In the genomic region with DNA sequence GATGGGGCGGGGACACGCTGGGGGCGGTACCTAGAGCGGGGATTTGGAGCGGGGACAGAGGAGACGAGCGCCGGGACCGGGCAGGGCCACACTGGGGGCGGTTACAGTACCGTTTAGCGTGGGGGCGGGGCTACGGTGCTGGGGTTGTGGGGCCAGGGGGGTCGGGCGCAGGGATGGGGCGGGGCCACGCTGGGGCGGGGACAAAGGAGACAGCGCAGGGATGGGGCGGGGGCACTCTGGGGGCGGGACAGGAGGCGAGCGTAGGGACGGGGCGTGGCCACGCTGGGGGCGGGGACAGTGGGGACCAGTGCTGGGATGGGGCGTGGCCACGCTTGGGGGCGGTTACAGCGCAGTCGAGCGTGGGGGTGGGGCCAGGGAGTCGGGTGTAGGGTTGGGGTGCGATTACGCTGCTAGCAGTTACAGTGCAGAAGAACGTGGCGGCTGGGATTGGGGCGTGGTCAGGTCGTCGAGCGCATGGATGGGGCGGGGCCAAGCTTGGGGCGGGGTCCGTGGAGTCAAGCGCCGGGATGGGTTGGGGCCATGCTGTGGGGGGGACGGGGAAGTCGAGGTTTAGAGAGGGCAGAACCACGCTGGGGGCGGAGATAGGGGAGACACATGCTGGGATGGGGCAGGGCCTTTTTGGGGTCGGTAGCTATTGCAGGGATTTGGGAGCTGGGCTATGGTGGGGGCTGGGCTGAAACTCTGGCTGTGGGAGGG, we compare ENCODE assay signal across 8 cellular contexts. TPM values are rescaled to one million over a fixed set of nuclear protein-coding genes. Genes with fewer than 3 reads are reported as not detected.
A peak's percentile ranks its signal among the peaks of the same experiment; 100 is the strongest.
DNase-seq lines count a peak whose midpoint lies in the region; ATAC-seq, FAIRE-seq and TF ChIP-seq lines count a peak whose summit lies in the region.

No MANE protein-coding gene starts in this region.

- H3K9me3 ChIP-seq in K562 (replicated peaks; ENCODE audit: control insufficient read depth, insufficient read depth, low read depth, low read length) (no peaks in the 10 kb centered on the region), iPS DF 6.9 (ENCODE audit: control insufficient read depth, insufficient read depth, low read length) (no peaks in the 10 kb centered on the region)

- H3K36me3 ChIP-seq in K562 (ENCODE audit: control insufficient read depth, insufficient read depth, low read length): peaks cover 30% of the 10 kb centered on the region; the same call in 2 of the 3 replicates
- H3K36me3 ChIP-seq in iPS DF 6.9 (ENCODE audit: control insufficient read depth, insufficient read depth, low read length): peaks cover 7% of the 10 kb centered on the region

- no peaks in the 10 kb centered on the region for H4K20me1 ChIP-seq in K562 (replicated peaks; ENCODE audit: control insufficient read depth, insufficient read depth, low read length)

- TF ChIP-seq EP300 in K562 (IDR thresholded peaks at IDR 0.05; ENCODE audit: low read length): no peak

- POLR2A ChIA-PET in K562 (lab: Yijun Ruan, JAX): interaction anchor here (0.6 to 2.0 kb wide), 9 partner anchors 11 to 517 kb away, joined by 3 to 29 read pairs (median 4); partner anchors contain the start of genes CLPP, GTF2F1, KHSRP and TNFSF9

- TF ChIP-seq RAD21 in K562 (CRISPR knock-in tag; conservative IDR thresholded peaks at IDR 0.05 in 1 of 2, IDR thresholded peaks at IDR 0.05 in 1 of 2): no peak

- CTCF ChIA-PET in K562 (lab: Yijun Ruan, JAX; ENCODE audit: low intra/inter-chr PET ratio): no interaction called here

- no peak; the same call in 1 of the 2 replicates for TF ChIP-seq POLR2A in K562 (conservative IDR thresholded peaks at IDR 0.05)

- intact Hi-C loops in K562 (cut with micrococcal nuclease): no loop called here
- intact Hi-C loops in sciatic nerve (cut with DNase I): no loop called here

- H3K79me2 ChIP-seq in K562 (ENCODE audit: control insufficient read depth, insufficient read depth, low read length): peaks cover 7% of the 10 kb centered on the region; the same call in 2 of the 3 replicates

- H3K4me2 ChIP-seq in K562 (ENCODE audit: insufficient read depth, low read length): peak overlapping the region; percentile 94

- no peaks in the 10 kb centered on the region for H3K9me1 ChIP-seq in K562 (ENCODE audit: control insufficient read depth, insufficient read depth, low read length)

- peak overlapping the region; percentile 97 for H2AFZ ChIP-seq in K562 (ENCODE audit: low read depth, low read length)

- 2% methylated on average over 26 of the region's 53 CpGs for WGBS in K562 (ENCODE audit: insufficient coverage, low coverage, missing lambda C conversion rate)
- WGBS in iPS DF 6.9 (ENCODE audit: insufficient coverage, insufficient read length): no CpG with 5 or more reads among the region's 53 CpGs

- no TSS peak for BruUV-seq in K562 (replicated peaks; lab: Mats Ljungman, UMichigan)

- H3K4me1 ChIP-seq in K562 (replicated peaks in 1 of 2; ENCODE audit: control insufficient read depth in 2 of 2, insufficient read depth in 2 of 2, low read length in 2 of 2) (peaks cover 8 to 62% of the 10 kb centered on the region in 2 experiments), iPS DF 6.9 (ENCODE audit: control insufficient read depth, insufficient read depth, low read length) (peaks cover 2% of the 10 kb centered on the region)

- peak overlapping the region; percentile 78 to 94 for H3K9ac ChIP-seq in K562 (ENCODE audit: insufficient read depth in 1 of 2, low read depth in 2 of 2, low read length in 2 of 2)

- H3K27ac ChIP-seq in K562 (ENCODE audit: extremely low read depth, low read depth, low read length) (peak overlapping the region; percentile 97), iPS DF 6.9 (ENCODE audit: low read length) (no peak overlapping the region)

- FAIRE-seq in GM18507 (lab: Jason Lieb, UNC) (no peak), TTC549 (lab: Jason Lieb, UNC) (peak; percentile 66), K562 (lab: Jason Lieb, UNC) (peak; percentile 98)

- H3K4me3 ChIP-seq in K562 (peak overlapping the region; percentile 99), iPS DF 6.9 (ENCODE audit: low read length) (peak overlapping the region; percentile 97; the same call in 1 of the 2 replicates)

- DNase-seq in GM18507 (ENCODE audit: extremely low spot score, insufficient read length, low read depth) (peak; percentile 84), NCI-H2107 treated with DMSO at 0.1 percent for 48 hours (lab: John Stamatoyannopoulos, UW; ENCODE audit: unreplicated experiment) (peak; percentile 87), K562 (ENCODE audit: extremely low read depth in 1 of 4, low spot score in 3 of 4) (peak; percentile 94 to 99 (median 95)), iPS DF 6.9 (ENCODE audit: low read depth, low spot score) (peak; percentile 92), sciatic nerve (ENCODE audit: low spot score) (peak; percentile 100)

- in situ Hi-C loops in K562 (cut with MboI): no loop called here

- no peak for TF ChIP-seq CTCF in K562 (IDR thresholded peaks at IDR 0.05 in 2 of 3, conservative IDR thresholded peaks at IDR 0.05 in 1 of 3; ENCODE audit: insufficient read depth in 2 of 3, low read depth in 1 of 3, low read length in 3 of 3)

- ATAC-seq in HG03095 (IDR thresholded peaks at IDR 0.05; ENCODE audit: unreplicated experiment) (peak; percentile 52), K562 (peak; percentile 82), sciatic nerve (peak; percentile 93), GM18870 (IDR thresholded peaks at IDR 0.05; ENCODE audit: unreplicated experiment) (no peak)

- no peaks in the 10 kb centered on the region for H3K27me3 ChIP-seq in K562 (ENCODE audit: control insufficient read depth in 2 of 2, insufficient read depth in 2 of 2, low read length in 2 of 2)
- no peaks in the 10 kb centered on the region for H3K27me3 ChIP-seq in iPS DF 6.9 (ENCODE audit: control insufficient read depth, insufficient read depth, low read length)

RNA-seq across cellular contexts. Expression of gene ALKBH7, which starts 0.7 kb away (rescaled TPM):
- total RNA-seq in K562 (2011; cell fraction: chromatin; rRNA removed; ENCODE audit: low replicate concordance): 1.1 and 3.1 TPM in 2 replicates
- 6.2 and 11.8 TPM in 2 replicates for total RNA-seq in K562 (2011; cell fraction: nucleolus; rRNA removed)
- total RNA-seq in K562 (2011; cell fraction: nucleoplasm; rRNA removed): 4.8 and 7.3 TPM in 2 replicates
- total RNA-seq in K562 (2014; rRNA removed) (65.7 and 88.6 TPM in 2 replicates), K562 (2014; rRNA removed; fragmentation: Illumina TruSeq; extraction: Trizol) (2.3 and 4.4 TPM in 2 replicates), K562 (2015; rRNA removed; fragmentation: Illumina TruSeq; extraction: Trizol) (24.6 and 29.8 TPM in 2 replicates), K562 (2021) (94.8 and 110 TPM in 2 replicates), sciatic nerve (55.6 TPM)
- polyA plus RNA-seq in K562 (2011; rRNA removed) (17.6 and 35.4 TPM in 2 replicates), K562 (2014; fragmentation: Illumina TruSeq; extraction: Trizol) (9.5 and 24.2 TPM in 2 replicates), K562 (2014; fragmentation: Nextera tagmentation; extraction: Ambion mirVana) (1 to 10 TPM in 1 of 2 experiments, under 1 TPM in 1; 0.69 to 2.8 TPM), K562 (2014; rRNA removed) (67.6 and 68.8 TPM in 2 replicates)
- polyA plus RNA-seq in K562 (2011; cell fraction: cytosol; rRNA removed): 51.4 and 114 TPM in 2 replicates
- polyA plus RNA-seq in K562 (2011; cell fraction: nucleus; rRNA removed): 18.5 and 23.2 TPM in 2 replicates
- polyA plus RNA-seq in K562 (2012): 48.8 and 149 TPM in 2 replicates
- 2.5 and 2.9 TPM in 2 replicates for polyA minus RNA-seq in K562 (2011; rRNA and poly(A)+ RNA removed)
- 11.5 and 20.7 TPM in 2 replicates for polyA minus RNA-seq in K562 (2011; cell fraction: cytosol; rRNA and poly(A)+ RNA removed)
- polyA minus RNA-seq in K562 (2011; cell fraction: nucleus; rRNA and poly(A)+ RNA removed): 3.8 and 5.2 TPM in 2 replicates

RNA-seq across cellular contexts. Expression of gene PSPN, which starts 2.5 kb away (rescaled TPM):
- 2.1 and 5.7 TPM in 2 replicates for total RNA-seq in K562 (2011; cell fraction: chromatin; rRNA removed; ENCODE audit: low replicate concordance)
- 2.4 and 2.7 TPM in 2 replicates for total RNA-seq in K562 (2011; cell fraction: nucleolus; rRNA removed)
- 2.9 and 4.5 TPM in 2 replicates for total RNA-seq in K562 (2011; cell fraction: nucleoplasm; rRNA removed)
- total RNA-seq in K562 (2014; rRNA removed) (0.78 and 0.82 TPM in 2 replicates), K562 (2014; rRNA removed; fragmentation: Illumina TruSeq; extraction: Trizol) (0.45 and 0.58 TPM in 2 replicates), K562 (2015; rRNA removed; fragmentation: Illumina TruSeq; extraction: Trizol) (0.83 and 0.87 TPM in 2 replicates), K562 (2021) (1.1 TPM in 2 replicates), sciatic nerve (2.1 TPM)
- polyA plus RNA-seq in K562 (2011; rRNA removed) (0.25 and 0.32 TPM in 2 replicates), K562 (2014; fragmentation: Illumina TruSeq; extraction: Trizol) (0.55 and 0.58 TPM in 2 replicates), K562 (2014; fragmentation: Nextera tagmentation; extraction: Ambion mirVana) (under 1 TPM; 0.21 to 0.29 TPM), K562 (2014; rRNA removed) (0.28 and 0.40 TPM in 2 replicates)
- 0.58 and 0.88 TPM in 2 replicates for polyA plus RNA-seq in K562 (2011; cell fraction: cytosol; rRNA removed)
- 0.72 and 1.00 TPM in 2 replicates for polyA plus RNA-seq in K562 (2011; cell fraction: nucleus; rRNA removed)
- polyA plus RNA-seq in K562 (2012): 0.47 and 0.86 TPM in 2 replicates
- polyA minus RNA-seq in K562 (2011; rRNA and poly(A)+ RNA removed): 0.39 and 0.56 TPM in 2 replicates
- polyA minus RNA-seq in K562 (2011; cell fraction: cytosol; rRNA and poly(A)+ RNA removed): 1.1 and 2.7 TPM in 2 replicates
- polyA minus RNA-seq in K562 (2011; cell fraction: nucleus; rRNA and poly(A)+ RNA removed): 0.67 and 0.81 TPM in 2 replicates

RNA-seq across cellular contexts. Expression of gene CLPP, which starts 11.9 kb away (rescaled TPM):
- total RNA-seq in K562 (2011; cell fraction: chromatin; rRNA removed; ENCODE audit: low replicate concordance): 7.3 and 21.8 TPM in 2 replicates
- total RNA-seq in K562 (2011; cell fraction: nucleolus; rRNA removed): 28.3 and 33.0 TPM in 2 replicates
- total RNA-seq in K562 (2011; cell fraction: nucleoplasm; rRNA removed): 19.4 and 22.1 TPM in 2 replicates
- 111 and 168 TPM in 2 replicates for total RNA-seq in K562 (2014; rRNA removed)
- total RNA-seq in K562 (2014; rRNA removed; fragmentation: Illumina TruSeq; extraction: Trizol): 20.7 and 32.6 TPM in 2 replicates
- 59.5 and 60.7 TPM in 2 replicates for total RNA-seq in K562 (2015; rRNA removed; fragmentation: Illumina TruSeq; extraction: Trizol)
- 127 and 137 TPM in 2 replicates for total RNA-seq in K562 (2021)
- polyA plus RNA-seq in K562 (2011; rRNA removed): 56.3 and 71.6 TPM in 2 replicates
- 193 and 655 TPM in 2 replicates for polyA plus RNA-seq in K562 (2011; cell fraction: cytosol; rRNA removed)
- polyA plus RNA-seq in K562 (2011; cell fraction: nucleus; rRNA removed): 46.4 and 84.0 TPM in 2 replicates
- polyA plus RNA-seq in K562 (2012): 86.5 and 144 TPM in 2 replicates
- polyA plus RNA-seq in K562 (2014; fragmentation: Illumina TruSeq; extraction: Trizol): 42.2 and 109 TPM in 2 replicates
- polyA plus RNA-seq in K562 (2014; fragmentation: Nextera tagmentation; extraction: Ambion mirVana): 1 to 10 TPM; 2.4 to 4.5 TPM
- 109 and 124 TPM in 2 replicates for polyA plus RNA-seq in K562 (2014; rRNA removed)
- 13.5 and 19.1 TPM in 2 replicates for polyA minus RNA-seq in K562 (2011; rRNA and poly(A)+ RNA removed)
- polyA minus RNA-seq in K562 (2011; cell fraction: cytosol; rRNA and poly(A)+ RNA removed): 46.1 and 51.0 TPM in 2 replicates
- 11.7 and 14.8 TPM in 2 replicates for polyA minus RNA-seq in K562 (2011; cell fraction: nucleus; rRNA and poly(A)+ RNA removed)
- total RNA-seq in sciatic nerve: 43.8 TPM

RNA-seq across cellular contexts. Expression of gene GTF2F1, which starts 19.7 kb away (rescaled TPM):
- total RNA-seq in K562 (2011; cell fraction: chromatin; rRNA removed; ENCODE audit: low replicate concordance): 19.4 and 44.5 TPM in 2 replicates
- 26.5 and 29.9 TPM in 2 replicates for total RNA-seq in K562 (2011; cell fraction: nucleolus; rRNA removed)
- total RNA-seq in K562 (2011; cell fraction: nucleoplasm; rRNA removed): 20.7 and 21.6 TPM in 2 replicates
- total RNA-seq in K562 (2014; rRNA removed) (75.4 and 81.6 TPM in 2 replicates), K562 (2014; rRNA removed; fragmentation: Illumina TruSeq; extraction: Trizol) (30.3 TPM in 2 replicates), K562 (2015; rRNA removed; fragmentation: Illumina TruSeq; extraction: Trizol) (73.5 and 79.1 TPM in 2 replicates), K562 (2021) (58.9 and 71.7 TPM in 2 replicates), sciatic nerve (44.7 TPM)
- polyA plus RNA-seq in K562 (2011; rRNA removed) (34.9 and 47.9 TPM in 2 replicates), K562 (2014; fragmentation: Illumina TruSeq; extraction: Trizol) (68.4 and 85.9 TPM in 2 replicates), K562 (2014; fragmentation: Nextera tagmentation; extraction: Ambion mirVana) (1 to 10 TPM; 4.7 to 6.3 TPM), K562 (2014; rRNA removed) (66.0 and 68.7 TPM in 2 replicates)
- 52.9 and 70.5 TPM in 2 replicates for polyA plus RNA-seq in K562 (2011; cell fraction: cytosol; rRNA removed)
- 25.6 and 38.6 TPM in 2 replicates for polyA plus RNA-seq in K562 (2011; cell fraction: nucleus; rRNA removed)
- polyA plus RNA-seq in K562 (2012): 74.1 and 80.2 TPM in 2 replicates
- 28.2 and 53.2 TPM in 2 replicates for polyA minus RNA-seq in K562 (2011; rRNA and poly(A)+ RNA removed)
- 37.8 and 49.9 TPM in 2 replicates for polyA minus RNA-seq in K562 (2011; cell fraction: cytosol; rRNA and poly(A)+ RNA removed)
- polyA minus RNA-seq in K562 (2011; cell fraction: nucleus; rRNA and poly(A)+ RNA removed): 8.5 and 12.0 TPM in 2 replicates

RNA-seq across cellular contexts. Expression of gene ACER1, which starts 39.8 kb away (rescaled TPM):
- total RNA-seq in K562 (2011; cell fraction: chromatin; rRNA removed; ENCODE audit: low replicate concordance): not detected in 2 replicates
- total RNA-seq in K562 (2011; cell fraction: nucleolus; rRNA removed): not detected in 2 replicates
- not detected in 2 replicates for total RNA-seq in K562 (2011; cell fraction: nucleoplasm; rRNA removed)
- total RNA-seq in K562 (2014; rRNA removed): not detected in 2 replicates
- not detected in 2 replicates for total RNA-seq in K562 (2014; rRNA removed; fragmentation: Illumina TruSeq; extraction: Trizol)
- total RNA-seq in K562 (2015; rRNA removed; fragmentation: Illumina TruSeq; extraction: Trizol): not detected in 2 replicates
- total RNA-seq in K562 (2021): not detected in 2 replicates
- polyA plus RNA-seq in K562 (2011; rRNA removed): not detected in 2 replicates
- polyA plus RNA-seq in K562 (2011; cell fraction: cytosol; rRNA removed): not detected in 2 replicates
- polyA plus RNA-seq in K562 (2011; cell fraction: nucleus; rRNA removed): not detected in 2 replicates
- not detected in 2 replicates for polyA plus RNA-seq in K562 (2012)
- not detected in 2 replicates for polyA plus RNA-seq in K562 (2014; fragmentation: Illumina TruSeq; extraction: Trizol)
- polyA plus RNA-seq in K562 (2014; fragmentation: Nextera tagmentation; extraction: Ambion mirVana): not detected
- polyA plus RNA-seq in K562 (2014; rRNA removed): not detected in 2 replicates
- not detected in 2 replicates for polyA minus RNA-seq in K562 (2011; rRNA and poly(A)+ RNA removed)
- not detected in 2 replicates for polyA minus RNA-seq in K562 (2011; cell fraction: cytosol; rRNA and poly(A)+ RNA removed)
- polyA minus RNA-seq in K562 (2011; cell fraction: nucleus; rRNA and poly(A)+ RNA removed): not detected in 2 replicates
- not detected for total RNA-seq in sciatic nerve
